8 cellular contexts compared by ENCODE assay signal in the genomic region with DNA sequence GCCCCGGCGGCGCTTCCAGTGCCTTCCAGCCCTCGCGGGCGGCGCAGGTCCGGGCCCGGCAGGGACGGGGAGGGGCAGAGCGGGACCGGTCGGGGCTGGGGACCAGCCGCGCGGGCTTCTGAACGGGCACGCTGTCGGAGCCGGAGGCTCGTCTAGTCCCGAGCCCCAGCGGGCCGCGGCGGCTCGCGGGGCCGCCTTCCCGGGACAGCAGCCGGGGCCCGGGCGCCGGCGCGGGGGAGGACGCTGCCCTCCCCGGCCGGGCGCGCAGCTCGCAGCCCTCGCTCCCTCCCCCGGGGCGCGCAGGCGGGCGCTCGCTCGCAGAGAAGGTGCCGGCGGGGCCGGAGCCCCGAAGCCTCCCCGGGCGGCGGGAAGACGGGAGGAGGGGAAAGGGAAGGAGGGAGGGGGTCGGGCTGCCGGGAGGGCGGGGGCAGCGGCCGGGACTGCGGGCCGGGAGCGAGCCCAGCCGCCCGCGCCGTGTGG. TPM values are rescaled to one million over a fixed set of nuclear protein-coding genes. Genes with fewer than 3 reads are reported as not detected.
DNase-seq lines count a peak whose midpoint lies in the region; ATAC-seq and TF ChIP-seq lines count a peak whose summit lies in the region.

No MANE protein-coding gene starts in this region.

- H3K27me3 ChIP-seq in AG04450 (ENCODE audit: control insufficient read depth, insufficient read depth, low read length) (no peaks in the 10 kb centered on the region), GM23248 (replicated peaks; ENCODE audit: insufficient read depth) (no peaks in the 10 kb centered on the region), esophagus (ENCODE audit: control insufficient read depth in 1 of 2, insufficient read depth in 2 of 2, low read length in 2 of 2) (no peaks in the 10 kb centered on the region), muscle layer of colon (ENCODE audit: control insufficient read depth in 1 of 2, insufficient read depth in 2 of 2, low read length in 2 of 2) (no peaks in the 10 kb centered on the region), aorta (ENCODE audit: control insufficient read depth in 1 of 2, insufficient read depth in 2 of 2, low read length in 1 of 2) (no peaks in the 10 kb centered on the region)

- H3K4me3 ChIP-seq in AG04450 (ENCODE audit: low read depth, low read length) = peak overlapping the region; percentile 86
- peak overlapping the region; percentile 99 for H3K4me3 ChIP-seq in GM23248
- peak overlapping the region; percentile 58 to 63 for H3K4me3 ChIP-seq in esophagus (ENCODE audit: low read depth in 1 of 2, low read length in 2 of 2)
- H3K4me3 ChIP-seq in muscle layer of colon (ENCODE audit: low read depth in 1 of 2, low read length in 2 of 2) = peak overlapping the region; percentile 60 to 61
- peak overlapping the region; percentile 67 to 92 for H3K4me3 ChIP-seq in aorta (ENCODE audit: low read length in 2 of 2)

- H3K9ac ChIP-seq in GM23248 (peak overlapping the region; percentile 91), muscle layer of colon (ENCODE audit: low read length) (no peak overlapping the region)

- POLR2A ChIA-PET in AG04450 (lab: Yijun Ruan, JAX) = interaction anchor here (0.7 to 1.1 kb wide), 2 partner anchors 10 to 70 kb away, joined by 3 read pairs; no protein-coding TSS in a partner anchor

- CTCF ChIA-PET in AG04450 (lab: Charles Lee) = interaction anchor here (1.2 kb wide), 1 partner anchor 118 kb away, joined by 4 read pairs; no protein-coding TSS in a partner anchor

- peak overlapping the region; percentile 42 for H3K4me2 ChIP-seq in GM23248 (ENCODE audit: unreplicated experiment)

- H3F3A ChIP-seq in GM23248 (ENCODE audit: insufficient read depth) = peaks cover 24% of the 10 kb centered on the region; the same call in 1 of the 2 replicates

- peaks cover 66% of the 10 kb centered on the region for H3K79me2 ChIP-seq in GM23248 (ENCODE audit: insufficient read depth)

- H3K36me3 ChIP-seq in GM23248 (ENCODE audit: low read depth) (no peaks in the 10 kb centered on the region), esophagus (ENCODE audit: control insufficient read depth in 2 of 2, insufficient read depth in 2 of 2, low read length in 1 of 2) (no peaks in the 10 kb centered on the region), muscle layer of colon (ENCODE audit: insufficient read depth, low read length) (no peaks in the 10 kb centered on the region), aorta (ENCODE audit: control insufficient read depth in 1 of 2, insufficient read depth in 2 of 2, low read length in 1 of 2) (no peaks in the 10 kb centered on the region)

- H2AFZ ChIP-seq in GM23248 = peak overlapping the region; percentile 37; the same call in 1 of the 2 replicates

- H3K9me3 ChIP-seq in AG04450 (ENCODE audit: control insufficient read depth, insufficient read depth, low read length) = no peaks in the 10 kb centered on the region
- no peaks in the 10 kb centered on the region for H3K9me3 ChIP-seq in GM23248 (ENCODE audit: low read depth)
- no peaks in the 10 kb centered on the region for H3K9me3 ChIP-seq in esophagus (ENCODE audit: control insufficient read depth in 2 of 2, insufficient read depth in 1 of 2, low read depth in 1 of 2, low read length in 1 of 2)
- no peaks in the 10 kb centered on the region for H3K9me3 ChIP-seq in muscle layer of colon (ENCODE audit: low read length)
- H3K9me3 ChIP-seq in aorta (ENCODE audit: control insufficient read depth, low read length) = no peaks in the 10 kb centered on the region

- 0 to 2% methylated on average over 8 to 39 of the region's 70 CpGs for WGBS in GM23248 (ENCODE audit: low coverage in 1 of 2, low lambda C conversion rate in 2 of 2, missing lambda C conversion rate in 2 of 2), 2 experiments
- 0 to 1% methylated on average over 37 to 70 of the region's 70 CpGs for WGBS in esophagus, 2 donors
- WGBS in aorta, 2 donors = 0% methylated on average over 26 to 70 of the region's 70 CpGs

- DNase-seq in AG04450 (ENCODE audit: low read depth, low spot score) (no peak), GM23248 (peak; percentile 82), SW480 (ENCODE audit: low spot score) (peak; percentile 54), aorta (peak; percentile 76 to 90), activated gamma-delta T cell treated with Interleukin-2 at 50 U/mL for 16 hours (no peak)
- no peak for DNase-seq in NK-92 treated with Interleukin-12 subunit alpha and Interleukin-12 subunit beta, amount 100 ng/mL, for 24 hours (lab: John Stamatoyannopoulos, UW)

- H3K27ac ChIP-seq in AG04450 (ENCODE audit: low read depth, low read length) = peak overlapping the region; percentile 61
- H3K27ac ChIP-seq in GM23248 = peak overlapping the region; percentile 74
- H3K27ac ChIP-seq in esophagus (ENCODE audit: low read depth in 2 of 2, low read length in 1 of 2) = peak overlapping the region; percentile 82 to 87
- H3K27ac ChIP-seq in muscle layer of colon (ENCODE audit: low read depth, low read length) = peak overlapping the region; percentile 86
- peak overlapping the region; percentile 73 to 95 for H3K27ac ChIP-seq in aorta (ENCODE audit: low read depth in 1 of 2, low read length in 2 of 2)

- ATAC-seq in aorta (ENCODE audit: low FRiP score) = peak; percentile 61

- H3K4me1 ChIP-seq in GM23248 (ENCODE audit: insufficient read depth) (peaks cover 35% of the 10 kb centered on the region), esophagus (ENCODE audit: control insufficient read depth in 2 of 2, insufficient read depth in 2 of 2, low read length in 1 of 2) (peaks cover 6 to 7% of the 10 kb centered on the region in 2 donors), muscle layer of colon (ENCODE audit: insufficient read depth, low read length) (peaks cover 46% of the 10 kb centered on the region), aorta (ENCODE audit: control insufficient read depth in 1 of 2, insufficient read depth in 2 of 2, low read length in 2 of 2) (peaks cover 0 to 4% of the 10 kb centered on the region in 2 donors)

- in situ Hi-C loops in GM23248 (cut with MboI) = no loop called here

- TF ChIP-seq CTCF in AG04450 (IDR thresholded peaks at IDR 0.05; ENCODE audit: low read depth, low read length) = no peak

- H3K9me2 ChIP-seq in GM23248 (ENCODE audit: insufficient read depth) = no peaks in the 10 kb centered on the region

- H4K20me1 ChIP-seq in GM23248 (ENCODE audit: insufficient read depth) = no peaks in the 10 kb centered on the region

- intact Hi-C loops in aorta (cut with DNase I) = loop anchor here (2.0 kb wide), 2 partner anchors 86 to 92 kb away; no protein-coding TSS in a partner anchor

RNA-seq across cellular contexts. Expression of gene SIRPA, which starts 0.7 kb away (rescaled TPM):
- polyA plus RNA-seq in AG04450 (2011; rRNA removed) (21.2 and 27.7 TPM in 2 replicates), GM23248 (2016; fragmentation: Nextera tagmentation; extraction: Ambion mirVana) (101 and 102 TPM in 2 replicates), esophagus (1 to 10 TPM; 5.1 to 7.9 TPM), aorta (10 to 100 TPM; 14.8 to 15.3 TPM)
- polyA minus RNA-seq in AG04450 (2011; rRNA and poly(A)+ RNA removed) = 15.5 and 20.6 TPM in 2 replicates
- total RNA-seq in GM23248 (2014; rRNA removed; shearing (Covaris generic)) = 73.5 and 93.3 TPM in 2 replicates
- total RNA-seq in aorta = 10 to 100 TPM; 41.4 to 62.9 TPM

Comparison
In these comparisons a context has a peak if more than half of its experiments do, and no peak if none do; other contexts are left out.
1. DNase-seq: peak in GM23248 (single experiment), SW480 (single experiment) and aorta (2 of 2); none in AG04450 (single experiment), NK-92 treated with Interleukin-12 subunit alpha and Interleukin-12 subunit beta, amount 100 ng/mL, for 24 hours (single experiment) and activated gamma-delta T cell treated with Interleukin-2 at 50 U/mL for 16 hours (single experiment).
2. Peak in every context shown above with its lines, with median percentiles within 50 percentile points of each other: H3K27ac ChIP-seq and H3K4me3 ChIP-seq.